In the genomic region with DNA sequence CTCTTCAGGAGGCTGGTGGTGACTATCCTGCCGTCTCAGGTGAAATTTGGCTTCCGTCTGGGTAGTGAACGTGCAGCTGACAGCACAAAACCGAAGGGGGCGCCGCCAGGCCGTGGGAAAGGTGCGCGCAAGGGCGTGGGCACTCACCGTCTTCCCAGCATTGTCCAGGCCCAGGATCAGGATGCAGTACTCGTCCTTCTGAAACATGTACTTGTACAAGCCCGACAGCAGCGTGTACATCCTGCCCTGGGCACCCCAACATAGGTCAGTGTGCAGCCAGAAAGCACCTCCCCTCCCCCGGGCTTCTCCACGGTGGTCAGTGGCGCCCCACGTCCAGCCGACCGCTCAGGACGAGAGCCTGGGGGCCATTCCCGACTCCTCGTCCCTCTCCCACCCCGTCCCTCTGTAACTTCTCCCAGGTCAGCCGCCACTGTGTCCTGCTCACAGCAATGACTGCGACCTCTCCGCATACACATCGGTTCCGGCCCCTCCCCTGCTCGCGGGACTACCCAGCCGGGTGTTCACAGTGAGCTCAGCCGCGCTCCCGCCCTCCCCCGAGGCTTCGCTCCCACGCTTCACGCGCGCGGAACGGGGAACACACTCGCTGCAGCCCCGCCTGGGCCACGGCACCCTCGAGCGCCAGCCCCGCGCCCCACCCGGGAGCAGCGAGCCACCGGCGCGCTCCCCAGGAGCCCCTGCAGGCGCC, we compare ENCODE assay signal across 9 cellular contexts. TPM values are rescaled to one million over a fixed set of nuclear protein-coding genes. Genes with fewer than 3 reads are reported as not detected.
DNase-seq lines count a peak whose midpoint lies in the region; ATAC-seq and TF ChIP-seq lines count a peak whose summit lies in the region.
"Had no signal": no experiment of that assay in that cellular context is flagged by ENCODE, and none has a peak within 500 bp of the region (broad histone marks: within the 10 kb centered on the region; RNA-seq: fewer than 3 reads in every experiment).

No MANE protein-coding gene starts in this region.

- H3K9me3 Mint-ChIP-seq in CD4-positive, alpha-beta T cell = no peaks in the 10 kb centered on the region
- no peaks in the 10 kb centered on the region for H3K9me3 Mint-ChIP-seq in T-helper 1 cell treated with Interleukin-12 subunit alpha and Interleukin-12 subunit beta and Interleukin-4 antibody, amounts not matched to agents 30 μg/mL and 1 μg/mL, for 36 hours
- peaks cover 1% of the 10 kb centered on the region for H3K9me3 Mint-ChIP-seq in MCF 10A (ENCODE audit: unreplicated experiment)

- peak overlapping the region; percentile 71 for H3K27ac ChIP-seq in CD4-positive, alpha-beta T cell (ENCODE audit: low read depth, low read length)

- intact Hi-C loops in CD4-positive, alpha-beta T cell (cut with DNase I, micrococcal nuclease) = loop anchor here (1.0 to 10.0 kb wide), 14 partner anchors 30 to 355 kb away; a partner anchor contains a TSS
- intact Hi-C loops in MCF 10A (cut with micrococcal nuclease) = loop anchor here (1.0 to 5.0 kb wide), 4 partner anchors 158 to 265 kb away; a partner anchor contains a TSS

- peak overlapping the region; percentile 89 for H3K27ac Mint-ChIP-seq in CD4-positive, alpha-beta T cell
- peak overlapping the region; percentile 81 for H3K27ac Mint-ChIP-seq in T-helper 1 cell treated with Interleukin-12 subunit alpha and Interleukin-12 subunit beta and Interleukin-4 antibody, amounts not matched to agents 30 μg/mL and 1 μg/mL, for 36 hours
- peak overlapping the region; percentile 61 for H3K27ac Mint-ChIP-seq in MCF 10A (ENCODE audit: low read depth, unreplicated experiment)

- no peaks in the 10 kb centered on the region for H3K27me3 Mint-ChIP-seq in CD4-positive, alpha-beta T cell
- H3K27me3 Mint-ChIP-seq in T-helper 1 cell treated with Interleukin-12 subunit alpha and Interleukin-12 subunit beta and Interleukin-4 antibody, amounts not matched to agents 30 μg/mL and 1 μg/mL, for 36 hours (ENCODE audit: low read depth) = no peaks in the 10 kb centered on the region
- H3K27me3 Mint-ChIP-seq in MCF 10A (ENCODE audit: insufficient read depth, unreplicated experiment) = no peaks in the 10 kb centered on the region

- POLR2A ChIA-PET in CD4-positive, alpha-beta T cell (lab: Charles Lee) = interaction anchor here (0.7 to 5.0 kb wide), 17 partner anchors 9 to 186 kb away, joined by 3 to 168 read pairs (median 8); a partner anchor contains a TSS
- POLR2A ChIA-PET in MCF 10A (lab: Yijun Ruan, JAX) = interaction anchor here (0.6 to 4.2 kb wide), 34 partner anchors 10 to 355 kb away, joined by 3 to 79 read pairs (median 5); a partner anchor contains a TSS

- no peaks in the 10 kb centered on the region for H3K9me3 ChIP-seq in CD4-positive, alpha-beta T cell (ENCODE audit: control insufficient read depth, low read length)

- ATAC-seq in CD4-positive, alpha-beta T cell (ENCODE audit: poor library complexity) = peak; percentile 66
- ATAC-seq in GM19463 (IDR thresholded peaks at IDR 0.05; ENCODE audit: unreplicated experiment) (peak; percentile 30), HG03095 (IDR thresholded peaks at IDR 0.05; ENCODE audit: unreplicated experiment) (no peak)

- TF ChIP-seq CTCF in CD4-positive, alpha-beta T cell (IDR thresholded peaks at IDR 0.05) = peak; percentile 61
- peak; percentile 45 for TF ChIP-seq CTCF in MCF 10A (IDR thresholded peaks at IDR 0.05; ENCODE audit: unreplicated experiment)

- BruUV-seq in MCF 10A (replicated peaks; lab: Mats Ljungman, UMichigan) = TSS peak; percentile 44

- peaks cover 57% of the 10 kb centered on the region for H3K36me3 Mint-ChIP-seq in CD4-positive, alpha-beta T cell (ENCODE audit: low read depth)
- peaks cover 39% of the 10 kb centered on the region for H3K36me3 Mint-ChIP-seq in T-helper 1 cell treated with Interleukin-12 subunit alpha and Interleukin-12 subunit beta and Interleukin-4 antibody, amounts not matched to agents 30 μg/mL and 1 μg/mL, for 36 hours (ENCODE audit: low read depth)
- H3K36me3 Mint-ChIP-seq in MCF 10A (ENCODE audit: insufficient read depth, unreplicated experiment) = peaks cover 64% of the 10 kb centered on the region

- peak overlapping the region; percentile 88 for H3K4me3 Mint-ChIP-seq in CD4-positive, alpha-beta T cell
- H3K4me3 Mint-ChIP-seq in T-helper 1 cell treated with Interleukin-12 subunit alpha and Interleukin-12 subunit beta and Interleukin-4 antibody, amounts not matched to agents 30 μg/mL and 1 μg/mL, for 36 hours = peak overlapping the region; percentile 87
- H3K4me3 Mint-ChIP-seq in MCF 10A (ENCODE audit: unreplicated experiment) = peak overlapping the region; percentile 86

- CTCF ChIA-PET in CD4-positive, alpha-beta T cell (lab: Charles Lee) = interaction anchor here (0.6 to 3.9 kb wide), 21 partner anchors 20 to 331 kb away, joined by 3 to 44 read pairs (median 5); a partner anchor contains a TSS
- CTCF ChIA-PET in MCF 10A (lab: Yijun Ruan, JAX) = interaction anchor here (0.6 to 2.7 kb wide), 10 partner anchors 9 to 266 kb away, joined by 3 to 9 read pairs (median 4); a partner anchor contains a TSS

- peaks cover 41% of the 10 kb centered on the region for H3K4me1 Mint-ChIP-seq in CD4-positive, alpha-beta T cell (ENCODE audit: low read depth)
- peaks cover 32% of the 10 kb centered on the region for H3K4me1 Mint-ChIP-seq in T-helper 1 cell treated with Interleukin-12 subunit alpha and Interleukin-12 subunit beta and Interleukin-4 antibody, amounts not matched to agents 30 μg/mL and 1 μg/mL, for 36 hours (ENCODE audit: low read depth)
- peaks cover 10% of the 10 kb centered on the region for H3K4me1 Mint-ChIP-seq in MCF 10A (ENCODE audit: insufficient read depth, unreplicated experiment)

- H3K27me3 ChIP-seq in CD4-positive, alpha-beta T cell (ENCODE audit: control insufficient read depth, insufficient read depth, low read length) = no peaks in the 10 kb centered on the region

- DNase-seq in CD4-positive, alpha-beta T cell = peak; percentile 45 to 69 (median 58)
- DNase-seq in HUDEP-2 (lab: John Stamatoyannopoulos, UW; ENCODE audit: unreplicated experiment in 76 of 76) (peak in 49 of 76 experiments; percentile 2 to 60 (median 27)), MCF 10A (ENCODE audit: unreplicated experiment) (peak; percentile 58), iris pigment epithelial cell (ENCODE audit: low read depth) (peak; percentile 64)
- DNase-seq in stimulated activated CD4-positive, alpha-beta T cell treated with anti-CD3 and anti-CD28 coated beads, Interleukin-2, amount 100 ng/mL, for 4 hours (ENCODE audit: low read depth) = peak; percentile 67

RNA-seq across cellular contexts. Expression of a gene that starts 0.8 kb away (rescaled TPM):
- total RNA-seq in CD4-positive, alpha-beta T cell = 10 to 100 TPM; 34.5 to 35.7 TPM
- total RNA-seq in MCF 10A (2022) = 60.1 and 65.4 TPM in 2 replicates

RNA-seq across cellular contexts. Expression of a gene that starts 0.8 kb away (rescaled TPM):
- total RNA-seq in CD4-positive, alpha-beta T cell = 10 to 100 TPM; 28.2 to 33.4 TPM
- 19.5 and 22.2 TPM in 2 replicates for total RNA-seq in MCF 10A (2022)

RNA-seq across cellular contexts. Expression of a gene that starts 10.6 kb away (rescaled TPM):
- total RNA-seq in CD4-positive, alpha-beta T cell = 1 to 10 TPM; 2.5 to 2.6 TPM
- 12.3 and 24.4 TPM in 2 replicates for total RNA-seq in MCF 10A (2022)
- total RNA-seq: T-helper 2 cell treated with Interferon-gamma antibody and Interleukin-4, amounts not matched to agents 100 ng/mL and 5 ng/mL, for 36 hours had no signal

RNA-seq across cellular contexts. Expression of a gene that starts 29.5 kb away (rescaled TPM):
- 100 to 1,000 TPM; 149 to 165 TPM for total RNA-seq in CD4-positive, alpha-beta T cell
- total RNA-seq in MCF 10A (2022) = 10.1 and 16.0 TPM in 2 replicates

RNA-seq across cellular contexts. Expression of a gene that starts 32.6 kb away (rescaled TPM):
- 100 to 1,000 TPM; 123 to 125 TPM for total RNA-seq in CD4-positive, alpha-beta T cell
- total RNA-seq in MCF 10A (2022) = 85.0 and 105 TPM in 2 replicates
